1 cellular context compared by ENCODE assay signal in genomic region chr6:138465007-138465645, GRCh38.
TF ChIP-seq lines count a peak whose summit lies in the region.

No MANE protein-coding gene starts in this region.

TF ChIP-seq in WTC11, 78 proteins besides CTCF, POLR2A, EP300 and RAD21 (continued from another document):
- no peak for TF ChIP-seq ZNF532 (CRISPR knock-in tag; IDR thresholded peaks at IDR 0.05; ENCODE audit: borderline replicate concordance)
- TF ChIP-seq ETV6 (CRISPR knock-in tag; IDR thresholded peaks at IDR 0.05) = no peak
